Comparison of ENCODE assay signal across 23 cellular contexts in the genomic region with DNA sequence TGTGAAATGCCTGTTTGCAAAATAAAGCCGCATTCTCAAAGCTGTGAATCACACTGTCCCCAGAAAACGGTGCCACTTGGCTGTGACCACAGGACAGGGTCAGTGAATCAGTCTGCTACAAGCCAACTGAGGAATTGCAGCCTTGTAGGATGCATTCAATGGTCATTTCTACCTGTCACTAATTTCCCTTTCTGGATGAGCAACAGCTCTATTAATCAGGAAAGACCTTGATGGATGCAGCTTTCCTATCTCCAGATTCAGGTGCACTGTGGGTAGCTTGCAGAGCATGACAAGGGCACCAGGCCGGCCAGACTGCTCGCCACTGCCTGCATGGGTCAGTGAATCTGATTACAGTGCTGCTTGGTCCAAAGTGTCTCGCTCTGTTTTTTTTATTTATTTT.
"Had no signal": no experiment of that assay in that cellular context is flagged by ENCODE, and none has a peak within 500 bp of the region (broad histone marks: within the 10 kb centered on the region; RNA-seq: fewer than 3 reads in every experiment).

No MANE protein-coding gene starts in this region.

- H3K4me3 ChIP-seq: cardiac muscle cell, MG63 had no signal

- DNase-seq: activated CD4-positive, alpha-beta memory T cell treated with anti-CD3 and anti-CD28 coated beads for 36 hours; activated CD4-positive, alpha-beta T cell treated with anti-CD3 and anti-CD28 coated beads, Interleukin-2, amount 10 ng/mL, durations not matched to agents 7 days and 5 days; activated CD4-positive, CD25-positive, alpha-beta regulatory T cell; activated CD8-positive, alpha-beta memory T cell treated with anti-CD3 and anti-CD28 coated beads for 24 hours; activated effector memory CD4-positive, alpha-beta T cell treated with anti-CD3 and anti-CD28 coated beads, Interleukin-2, amount 50 U/mL, for 16 hours; activated naive CD4-positive, alpha-beta T cell treated with anti-CD3 and anti-CD28 coated beads for 36 hours; activated T-cell treated with anti-CD3 and anti-CD28 coated beads, Interleukin-2, amount 50 U/mL, for 4 hours; amygdala; brain microvascular endothelial cell; KG1; MG63; NCI-H1105; NCI-H1436; NCI-H2029 treated with DMSO at 0.1 percent for 48 hours; NCI-H345; NCI-H510A; NCI-H69; PC-3; SHP77 treated with DMSO at 0.1 percent for 48 hours; T-cell; T-helper 2 cell; T1000 had no signal

- ATAC-seq: activated T-cell treated with anti-CD3 and anti-CD28 coated beads, Interleukin-2, amount 50 U/mL, for 4 hours; PC-3; T-cell had no signal
